Comparison of ENCODE assay signal across 21 cellular contexts in the genomic region with DNA sequence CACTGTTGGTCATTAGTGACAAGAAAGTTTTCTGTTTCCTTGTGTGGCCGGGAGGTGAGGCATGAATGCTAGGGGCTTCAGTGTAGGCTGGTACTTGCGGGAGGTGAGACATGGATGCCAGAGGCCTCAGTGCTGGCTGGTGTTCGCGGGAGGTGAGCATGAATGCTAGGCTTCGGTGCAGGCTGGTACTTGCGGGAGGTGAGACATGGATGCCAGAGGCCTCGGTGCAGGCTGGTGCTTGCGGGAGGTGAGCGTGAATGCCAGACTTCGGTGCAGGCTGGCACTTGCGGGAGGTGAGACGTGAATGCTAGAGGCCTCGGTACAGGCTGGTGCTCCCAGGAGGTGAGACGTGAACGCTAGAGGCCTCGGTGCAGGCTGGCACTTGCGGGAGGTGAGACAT. TPM values are rescaled to one million over a fixed set of nuclear protein-coding genes. Genes with fewer than 3 reads are reported as not detected.
DNase-seq lines count a peak whose midpoint lies in the region; ATAC-seq, FAIRE-seq and TF ChIP-seq lines count a peak whose summit lies in the region.
"Had no signal": no experiment of that assay in that cellular context is flagged by ENCODE, and none has a peak within 500 bp of the region (broad histone marks: within the 10 kb centered on the region; RNA-seq: fewer than 3 reads in every experiment).

No MANE protein-coding gene starts in this region.

- no peaks in the 10 kb centered on the region for H3K9me1 ChIP-seq in keratinocyte (ENCODE audit: control insufficient read depth, extremely low read depth, insufficient read depth, low read length)

- H3K9me3 ChIP-seq in H9 (ENCODE audit: control insufficient read depth, low read depth, low read length): no peaks in the 10 kb centered on the region
- H3K9me3 ChIP-seq in mammary epithelial cell (replicated peaks; ENCODE audit: insufficient read depth, low read length): no peaks in the 10 kb centered on the region
- no peaks in the 10 kb centered on the region for H3K9me3 ChIP-seq in keratinocyte (ENCODE audit: control insufficient read depth, low read depth, low read length)
- no peaks in the 10 kb centered on the region for H3K9me3 ChIP-seq in thoracic aorta
- H3K9me3 ChIP-seq: HAP-1 had no signal

- DNase-seq in H9: no peak
- DNase-seq in mammary epithelial cell: peak; percentile 52
- peak; percentile 55 for DNase-seq in keratinocyte (ENCODE audit: low read depth, low spot score)
- no peak for DNase-seq in thoracic aorta (ENCODE audit: low spot score)
- no peak for DNase-seq in HTR-8/SVneo (ENCODE audit: insufficient read length, low spot score)
- DNase-seq in retina: no peak
- DNase-seq: DMS153, DND-41, HFFc6, KG1, MM.1S, NCI-H1417, NCI-H1694, NCI-H2029 treated with DMSO at 0.1 percent for 48 hours, NCI-H526 treated with DMSO at 0.1 percent for 48 hours, RPMI8226, SHP77 had no signal

- H3K4me1 Mint-ChIP-seq in H9: peaks cover 27 to 34% of the 10 kb centered on the region in 2 experiments

- H3K27ac Mint-ChIP-seq in H9: peak overlapping the region in 2 of 3 experiments; percentile 40 to 61; a peak in 4 of 7 replicates
- H3K27ac Mint-ChIP-seq: GM23338, HFFc6 had no signal

- intact Hi-C loops in mammary epithelial cell (cut with micrococcal nuclease): loop anchor here (5.0 kb wide), 2 partner anchors 139 to 179 kb away; no protein-coding TSS in a partner anchor

- H4K20me1 ChIP-seq in H9 (ENCODE audit: control insufficient read depth, insufficient read depth, insufficient read length): no peaks in the 10 kb centered on the region
- H4K20me1 ChIP-seq in mammary epithelial cell (ENCODE audit: insufficient read depth, low read length): no peaks in the 10 kb centered on the region
- no peaks in the 10 kb centered on the region for H4K20me1 ChIP-seq in keratinocyte (ENCODE audit: control insufficient read depth, extremely low read depth, insufficient read depth, low read length)

- no TSS peak for BruUV-seq in mammary epithelial cell (replicated peaks; lab: Mats Ljungman, UMichigan)

- H2BK5ac ChIP-seq in H9 (ENCODE audit: insufficient read length, low read length): no peak overlapping the region

- in situ Hi-C loops in mammary epithelial cell (cut with MboI; ENCODE audit: low sequenced_read_pairs in 2 of 2): no loop called here

- dilution Hi-C loops in mammary epithelial cell (cut with HindIII; ENCODE audit: low sequenced_read_pairs) (no loop called here), keratinocyte (cut with MboI; ENCODE audit: extremely low pct_ligation_motif_present, low sequenced_read_pairs) (no loop called here)

- no peak overlapping the region for H2AK5ac ChIP-seq in H9 (ENCODE audit: insufficient read length, low read length)

- H3K56ac ChIP-seq in H9 (ENCODE audit: insufficient read length, low read depth, low read length): no peak overlapping the region

- H3K4me1 ChIP-seq in H9 (ENCODE audit: insufficient read depth, low read length) (peaks cover 9% of the 10 kb centered on the region; the same call in 1 of the 2 replicates), mammary epithelial cell (ENCODE audit: insufficient read depth, low read length) (peaks cover 58% of the 10 kb centered on the region), keratinocyte (ENCODE audit: control insufficient read depth, extremely low read depth, insufficient read depth, low read length) (peaks cover 39% of the 10 kb centered on the region), thoracic aorta (ENCODE audit: control insufficient read depth in 1 of 2, low read depth in 2 of 2) (peaks cover 27 to 84% of the 10 kb centered on the region in 2 donors)
- H3K4me1 ChIP-seq: HAP-1 had no signal

- H3K18ac ChIP-seq in H9 (ENCODE audit: insufficient read length, low read depth, low read length): no peak overlapping the region

- H3K27ac ChIP-seq in H9 (ENCODE audit: insufficient read length, low read depth, low read length) (no peak overlapping the region), mammary epithelial cell (ENCODE audit: insufficient read depth, low read depth, low read length) (no peak overlapping the region), keratinocyte (ENCODE audit: control insufficient read depth, insufficient read depth, low read length) (no peak overlapping the region), thoracic aorta (peak overlapping the region; percentile 59 to 74)

- peaks cover 0 to 5% (median 0%) of the 10 kb centered on the region in 3 experiments; a peak in 2 of 7 replicates for H3K36me3 Mint-ChIP-seq in H9 (ENCODE audit: insufficient read depth in 1 of 3, low read depth in 3 of 3)

- H3T11ph ChIP-seq in H9 (ENCODE audit: low read length): no peak overlapping the region

- CTCF ChIA-PET in mammary epithelial cell (lab: Charles Lee; ENCODE audit: low non-redundant PET): no interaction called here

- H4K8ac ChIP-seq in H9 (replicated peaks; ENCODE audit: insufficient read length, low read depth, low read length): no peak overlapping the region

- no peaks in the 10 kb centered on the region; a peak in 2 of 5 replicates for H3K9me3 Mint-ChIP-seq in H9
- H3K9me3 Mint-ChIP-seq: HFFc6 had no signal

- ATAC-seq in thoracic aorta (ENCODE audit: insufficient number of reproducible peaks, low FRiP score, low read depth): no peak
- no peak for ATAC-seq in HG03045 (IDR thresholded peaks at IDR 0.05; ENCODE audit: unreplicated experiment)
- ATAC-seq: GM23338 had no signal

- H3K4me2 ChIP-seq in H9 (ENCODE audit: insufficient read depth, insufficient read length, low read length) (no peak overlapping the region), mammary epithelial cell (ENCODE audit: insufficient read depth, low read depth, low read length) (no peak overlapping the region), keratinocyte (ENCODE audit: control insufficient read depth, extremely low read depth, insufficient read depth, low read depth, low read length) (no peak overlapping the region)
- H3K4me2 ChIP-seq: GM23338 had no signal

- H3K4ac ChIP-seq in H9 (ENCODE audit: low read depth, low read length): no peak overlapping the region

- H2AFZ ChIP-seq in H9 (ENCODE audit: low read length) (no peak overlapping the region), mammary epithelial cell (ENCODE audit: low read depth, low read length) (no peak overlapping the region), keratinocyte (ENCODE audit: control insufficient read depth, low read length) (no peak overlapping the region)
- H2AFZ ChIP-seq: GM23338 had no signal

- H3K27me3 Mint-ChIP-seq in H9 (ENCODE audit: low read depth): peaks cover 14% of the 10 kb centered on the region

- H2BK20ac ChIP-seq in H9 (ENCODE audit: low read depth, low read length, poor library complexity, severe bottlenecking): no peak overlapping the region

- no peak overlapping the region for H3K23ac ChIP-seq in H9 (ENCODE audit: insufficient read length, low read depth, low read length)

- H3K36me3 ChIP-seq in mammary epithelial cell (ENCODE audit: insufficient read depth, low read length) (peaks cover 9% of the 10 kb centered on the region), keratinocyte (ENCODE audit: control insufficient read depth in 2 of 2, extremely low read depth in 1 of 2, insufficient read depth in 2 of 2, low read length in 2 of 2) (peaks cover 5 to 6% of the 10 kb centered on the region in 2 experiments), thoracic aorta (peaks cover 4% of the 10 kb centered on the region)
- H3K36me3 ChIP-seq: HAP-1 had no signal

- no peak overlapping the region for H2BK120ac ChIP-seq in H9 (ENCODE audit: low read depth, low read length, poor library complexity, severe bottlenecking)

- 0 out of 2 replicates have a peak, but pooled peaks cover 2% of the 10 kb centered on the region for H3K27me3 ChIP-seq in H9 (ENCODE audit: insufficient read depth, low read length)
- H3K27me3 ChIP-seq in mammary epithelial cell (ENCODE audit: insufficient read depth, low read length): no peaks in the 10 kb centered on the region
- H3K27me3 ChIP-seq in keratinocyte (ENCODE audit: control insufficient read depth, extremely low read depth, insufficient read depth, low read length): no peaks in the 10 kb centered on the region
- no peaks in the 10 kb centered on the region for H3K27me3 ChIP-seq in thoracic aorta (replicated peaks; ENCODE audit: insufficient read depth)

- TF ChIP-seq CTCF in H9 (conservative IDR thresholded peaks at IDR 0.05): no peak
- TF ChIP-seq CTCF in mammary epithelial cell (conservative IDR thresholded peaks at IDR 0.05 in 1 of 2, IDR thresholded peaks at IDR 0.05 in 1 of 2; ENCODE audit: extremely low read depth in 1 of 2, insufficient read depth in 1 of 2, low read depth in 1 of 2, low read length in 2 of 2): no peak
- no peak for TF ChIP-seq CTCF in keratinocyte (optimal IDR thresholded peaks at IDR 0.05 in 1 of 3, IDR thresholded peaks at IDR 0.05 in 1 of 3, conservative IDR thresholded peaks at IDR 0.05 in 1 of 3; ENCODE audit: extremely low read depth in 1 of 3, insufficient read depth in 2 of 3, low read length in 3 of 3)
- TF ChIP-seq CTCF in thoracic aorta (IDR thresholded peaks at IDR 0.05): no peak

- H3K14ac ChIP-seq in H9 (ENCODE audit: insufficient read depth, low read length): no peak overlapping the region

- H3K4me3 ChIP-seq in mammary epithelial cell (replicated peaks in 1 of 3; ENCODE audit: insufficient read depth in 1 of 3, low read depth in 2 of 3, low read length in 3 of 3) (no peak overlapping the region), keratinocyte (ENCODE audit: control insufficient read depth in 2 of 3, extremely low read depth in 1 of 3, insufficient read depth in 2 of 3, low read depth in 1 of 3, low read length in 3 of 3) (no peak overlapping the region), thoracic aorta (no peak overlapping the region)
- H3K4me3 ChIP-seq: GM23338, HAP-1 had no signal

- H3K4me3 Mint-ChIP-seq in H9: no peak overlapping the region
- H3K4me3 Mint-ChIP-seq: GM23338, HFFc6 had no signal

- no peak overlapping the region for H2BK12ac ChIP-seq in H9 (ENCODE audit: insufficient read length, low read depth, low read length)

- FAIRE-seq in keratinocyte (lab: Jason Lieb, UNC) (no peak), HTR-8/SVneo (lab: Jason Lieb, UNC) (no peak)
- FAIRE-seq: GM12892 had no signal

- no peak overlapping the region for H2BK15ac ChIP-seq in H9 (ENCODE audit: low read depth, low read length)

- H3K9ac ChIP-seq in H9 (ENCODE audit: extremely low read depth, insufficient read length, low read length): no peak overlapping the region
- no peak overlapping the region for H3K9ac ChIP-seq in mammary epithelial cell (ENCODE audit: insufficient read depth, low read length)
- H3K9ac ChIP-seq in keratinocyte (ENCODE audit: control insufficient read depth, extremely low read depth, insufficient read depth, low read length): no peak overlapping the region

- no peak overlapping the region for H4K5ac ChIP-seq in H9 (ENCODE audit: insufficient read length, low read depth, low read length)

- H4K91ac ChIP-seq in H9 (ENCODE audit: insufficient read length, low read depth, low read length): no peak overlapping the region

- no peaks in the 10 kb centered on the region for H3K79me2 ChIP-seq in H9 (ENCODE audit: insufficient read depth, low read length)
- peaks cover 4% of the 10 kb centered on the region for H3K79me2 ChIP-seq in mammary epithelial cell (ENCODE audit: insufficient read depth, low read length)
- H3K79me2 ChIP-seq in keratinocyte (ENCODE audit: control insufficient read depth, insufficient read depth, low read length): no peaks in the 10 kb centered on the region

- H3K23me2 ChIP-seq in H9 (ENCODE audit: insufficient read length, low read depth, low read length, poor library complexity, severe bottlenecking): no peaks in the 10 kb centered on the region

- WGBS in H9 (ENCODE audit: extremely low coverage, insufficient read length, low lambda C conversion rate): no CpG with 5 or more reads among the region's 17 CpGs
- 46% methylated on average over 15 of the region's 17 CpGs for WGBS in mammary epithelial cell (ENCODE audit: low coverage, missing lambda C conversion rate)

- H3K79me1 ChIP-seq in H9 (ENCODE audit: insufficient read depth, low read depth, low read length, poor library complexity, severe bottlenecking): no peaks in the 10 kb centered on the region

RNA-seq across cellular contexts. Expression of a gene that starts 48.4 kb away (rescaled TPM):
- 10.9 TPM in 2 replicates for total RNA-seq in H9 (2021)
- 100 to 1,000 TPM in 1 of 2 donors, 10 to 100 TPM in 1; 54.3 to 181 TPM for total RNA-seq in mammary epithelial cell
- polyA plus RNA-seq in mammary epithelial cell: 147 TPM
- 191 TPM for polyA minus RNA-seq in mammary epithelial cell
- 9.1 to 158 TPM (median 45.2 TPM) in 3 replicates for polyA plus RNA-seq in keratinocyte
- polyA plus RNA-seq in keratinocyte (2011; ENCODE audit: low read depth): 0.95 TPM
- polyA plus RNA-seq in keratinocyte (2011; cell fraction: cytosol; rRNA removed): 25.4 and 26.4 TPM in 2 replicates
- polyA plus RNA-seq in keratinocyte (2011; cell fraction: nucleus; rRNA removed): 54.1 and 62.1 TPM in 2 replicates
- 0.80 and 125 TPM in 2 replicates for polyA plus RNA-seq in keratinocyte (2012; ENCODE audit: low replicate concordance)
- polyA minus RNA-seq in keratinocyte: 12.6 to 180 TPM (median 44.4 TPM) in 3 replicates
- 39.9 TPM for polyA minus RNA-seq in keratinocyte (2011; cell fraction: cytosol; rRNA and poly(A)+ RNA removed)
- polyA minus RNA-seq in keratinocyte (2011; cell fraction: nucleus; rRNA and poly(A)+ RNA removed): 36.9 and 58.1 TPM in 2 replicates
- total RNA-seq in thoracic aorta: 100 to 1,000 TPM; 122 to 161 TPM
- total RNA-seq: HFFc6 had no signal

Comparison
In these comparisons a context has a peak if more than half of its experiments do, and no peak if none do; other contexts are left out.
1. DNase-seq: peak in mammary epithelial cell (single experiment) and keratinocyte (single experiment); none in H9 (single experiment), thoracic aorta (single experiment), HTR-8/SVneo (single experiment) and retina (single experiment).
2. H3K27ac ChIP-seq: peak in thoracic aorta (2 of 2); none in H9 (single experiment), mammary epithelial cell (single experiment) and keratinocyte (single experiment).